In the genomic region with DNA sequence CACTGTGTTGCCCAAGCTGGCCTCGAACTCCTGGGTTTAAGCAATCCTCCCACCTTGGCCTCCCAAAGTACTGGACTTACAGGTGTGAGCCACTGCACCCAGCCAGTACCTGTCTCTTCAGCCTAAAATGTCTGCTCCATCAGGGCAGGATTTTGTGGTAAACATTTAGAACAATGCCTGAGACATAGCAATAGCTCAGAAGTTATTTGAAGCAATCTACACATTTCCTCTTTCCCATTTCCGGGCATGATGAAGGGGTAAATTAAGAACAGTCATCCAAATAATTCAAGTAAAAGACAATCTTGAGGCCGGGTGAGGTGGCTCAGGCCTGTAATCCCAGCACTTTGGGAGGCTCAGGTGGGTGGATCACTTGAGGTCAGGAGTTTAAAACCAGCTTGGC, we compare ENCODE assay signal across 2 cellular contexts.
A peak's percentile ranks its signal among the peaks of the same experiment; 100 is the strongest.
TF ChIP-seq lines count a peak whose summit lies in the region.

No MANE protein-coding gene starts in this region.

TF ChIP-seq in IMR-90, 13 proteins besides CTCF, POLR2A, EP300 and RAD21:
- TF ChIP-seq MXI1 (IDR thresholded peaks at IDR 0.05; ENCODE audit: borderline replicate concordance, low read depth, low read length) (no peak), SMC3 (IDR thresholded peaks at IDR 0.05; ENCODE audit: low read depth, low read length) (no peak), CHD1 (IDR thresholded peaks at IDR 0.05; ENCODE audit: low read depth, low read length) (no peak), MAFK (IDR thresholded peaks at IDR 0.05; ENCODE audit: low read depth, low read length) (no peak), RFX5 (IDR thresholded peaks at IDR 0.05; ENCODE audit: low read depth, low read length) (no peak), MAZ (IDR thresholded peaks at IDR 0.05; ENCODE audit: borderline replicate concordance, low read depth, low read length) (no peak), FOS (IDR thresholded peaks at IDR 0.05; ENCODE audit: low read depth, low read length) (no peak), RCOR1 (IDR thresholded peaks at IDR 0.05; ENCODE audit: insufficient replicate concordance, low read length) (no peak), USF2 (IDR thresholded peaks at IDR 0.05; ENCODE audit: low read depth, low read length) (no peak), NFE2L2 (IDR thresholded peaks at IDR 0.05; ENCODE audit: low read depth, low read length) (no peak), CEBPB (IDR thresholded peaks at IDR 0.05; ENCODE audit: low read depth, low read length) (no peak), BHLHE40 (IDR thresholded peaks at IDR 0.05; ENCODE audit: low read depth, low read length) (no peak)
- TF ChIP-seq, protein P1, sequence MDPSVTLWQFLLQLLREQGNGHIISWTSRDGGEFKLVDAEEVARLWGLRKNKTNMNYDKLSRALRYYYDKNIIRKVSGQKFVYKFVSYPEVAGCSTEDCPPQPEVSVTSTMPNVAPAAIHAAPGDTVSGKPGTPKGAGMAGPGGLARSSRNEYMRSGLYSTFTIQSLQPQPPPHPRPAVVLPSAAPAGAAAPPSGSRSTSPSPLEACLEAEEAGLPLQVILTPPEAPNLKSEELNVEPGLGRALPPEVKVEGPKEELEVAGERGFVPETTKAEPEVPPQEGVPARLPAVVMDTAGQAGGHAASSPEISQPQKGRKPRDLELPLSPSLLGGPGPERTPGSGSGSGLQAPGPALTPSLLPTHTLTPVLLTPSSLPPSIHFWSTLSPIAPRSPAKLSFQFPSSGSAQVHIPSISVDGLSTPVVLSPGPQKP (IDR thresholded peaks at IDR 0.05; ENCODE audit: borderline replicate concordance, low read depth, low read length): no peak

TF ChIP-seq in GM12878, 131 proteins besides CTCF, POLR2A, EP300 and RAD21:
- TF ChIP-seq EZH2 (IDR thresholded peaks at IDR 0.05; ENCODE audit: borderline replicate concordance, control insufficient read depth, low read depth, low read length): no peak
- 0 out of 2 replicates have a peak, but pooled peaks have one; percentile 20 for TF ChIP-seq SPI1 (IDR thresholded peaks at IDR 0.05; ENCODE audit: borderline replicate concordance, insufficient read depth, low read depth, low read length)
- no peak for TF ChIP-seq CHD4 (IDR thresholded peaks at IDR 0.05)
- TF ChIP-seq EED (IDR thresholded peaks at IDR 0.05; ENCODE audit: low read depth): peak; percentile 20; the same call in 1 of the 2 replicates
- TF ChIP-seq NFXL1 (IDR thresholded peaks at IDR 0.05; ENCODE audit: borderline replicate concordance): peak; percentile 56
- 0 out of 4 replicates have a peak, but pooled peaks of 1 of the 2 experiments have one; percentile 22 for TF ChIP-seq ETV6 (conservative IDR thresholded peaks at IDR 0.05 in 1 of 2, IDR thresholded peaks at IDR 0.05 in 1 of 2; ENCODE audit: borderline replicate concordance in 1 of 2, low read depth in 1 of 2)
- peak; percentile 10; the same call in 1 of the 2 replicates for TF ChIP-seq JUNB (IDR thresholded peaks at IDR 0.05)
- peak; percentile 30; the same call in 1 of the 2 replicates for TF ChIP-seq RUNX3 (IDR thresholded peaks at IDR 0.05; ENCODE audit: low read length)
TF ChIP-seq in GM12878: peak in this region for 6.
